9 cellular contexts compared by ENCODE assay signal in the genomic region with DNA sequence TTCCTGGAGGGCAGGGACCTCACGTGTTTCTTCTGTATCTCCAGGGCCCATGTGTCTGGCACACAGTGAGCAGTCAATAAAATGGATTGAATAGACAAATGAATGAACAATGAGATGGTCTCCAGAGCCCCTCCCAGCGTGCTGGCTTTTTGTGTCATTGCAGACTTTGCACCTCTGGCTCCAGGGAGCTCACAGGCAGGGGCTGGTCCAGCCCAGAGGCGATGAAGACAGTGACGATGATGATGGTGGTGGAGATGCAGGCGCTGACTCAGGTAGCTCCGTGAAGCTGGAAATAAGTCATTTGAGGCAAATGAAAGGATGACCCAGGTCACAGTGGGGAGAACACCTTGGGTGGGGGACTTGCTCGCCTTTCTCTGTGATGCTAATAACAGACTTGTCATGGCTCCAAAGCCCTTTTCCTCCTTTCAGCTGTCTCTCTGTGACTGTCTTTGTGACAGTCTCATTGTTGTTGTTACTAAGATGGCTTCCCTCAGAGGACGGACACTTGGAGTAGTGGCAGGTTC. TPM values are rescaled to one million over a fixed set of nuclear protein-coding genes. Genes with fewer than 3 reads are reported as not detected.
DNase-seq lines count a peak whose midpoint lies in the region; ATAC-seq lines count a peak whose summit lies in the region.
"Had no signal": no experiment of that assay in that cellular context is flagged by ENCODE, and none has a peak within 500 bp of the region (broad histone marks: within the 10 kb centered on the region; RNA-seq: fewer than 3 reads in every experiment).

No MANE protein-coding gene starts in this region.

- H3K36me3 ChIP-seq in subcutaneous abdominal adipose tissue (ENCODE audit: control insufficient read depth in 5 of 5, insufficient read depth in 5 of 5, low read length in 5 of 5), result no peaks in the 10 kb centered on the region

- DNase-seq in activated CD4-positive, alpha-beta T cell treated with anti-CD3 and anti-CD28 coated beads for 36 hours, result no peak
- no peak for DNase-seq in activated CD4-positive, alpha-beta T cell treated with anti-CD3 and anti-CD28 coated beads for 4 hours
- DNase-seq in T-helper 17 cell, result no peak
- no peak for DNase-seq in activated CD4-positive, alpha-beta T cell treated with anti-CD3 and anti-CD28 coated beads, Interleukin-2, amount 50 U/mL, for 4 hours
- no peak for DNase-seq in NCI-H774 (lab: John Stamatoyannopoulos, UW)

- peak; percentile 5 for ATAC-seq in activated CD4-positive, alpha-beta T cell treated with anti-CD3 and anti-CD28 coated beads for 36 hours
- ATAC-seq in T-helper 17 cell (no peak), HG03280 (IDR thresholded peaks at IDR 0.05; ENCODE audit: unreplicated experiment) (no peak)

- peaks cover 0 to 23% (median 10%) of the 10 kb centered on the region in 5 donors for H3K4me1 ChIP-seq in subcutaneous abdominal adipose tissue (ENCODE audit: control insufficient read depth in 5 of 5, insufficient read depth in 5 of 5, low read length in 5 of 5)

- H3K4me3 Mint-ChIP-seq in activated CD4-positive, alpha-beta T cell treated with anti-CD3 and anti-CD28 coated beads for 36 hours, result no peak overlapping the region
- H3K4me3 Mint-ChIP-seq in T-helper 17 cell, result peak overlapping the region; percentile 56

- H3K27ac Mint-ChIP-seq in activated CD4-positive, alpha-beta T cell treated with anti-CD3 and anti-CD28 coated beads for 36 hours, result peak overlapping the region; percentile 2
- H3K27ac Mint-ChIP-seq in T-helper 17 cell, result peak overlapping the region; percentile 61
- H3K27ac Mint-ChIP-seq: memory B cell had no signal

- CTCF ChIA-PET in activated CD4-positive, alpha-beta T cell treated with anti-CD3 and anti-CD28 coated beads for 36 hours (lab: Charles Lee), result interaction anchor here (0.6 to 2.1 kb wide), 8 partner anchors 8 to 229 kb away, joined by 3 to 18 read pairs (median 4); no protein-coding TSS in a partner anchor

- H3K27me3 ChIP-seq in subcutaneous abdominal adipose tissue (ENCODE audit: control insufficient read depth in 5 of 5, insufficient read depth in 4 of 5, low read length in 5 of 5), result peaks cover 0 to 10% (median 0%) of the 10 kb centered on the region in 5 donors

- POLR2A ChIA-PET in activated CD4-positive, alpha-beta T cell treated with anti-CD3 and anti-CD28 coated beads for 36 hours (lab: Charles Lee), result no interaction called here

- H3K27me3 Mint-ChIP-seq in activated CD4-positive, alpha-beta T cell treated with anti-CD3 and anti-CD28 coated beads for 36 hours, result peaks cover 8% of the 10 kb centered on the region
- peaks cover 30% of the 10 kb centered on the region for H3K27me3 Mint-ChIP-seq in T-helper 17 cell

- no peaks in the 10 kb centered on the region for H3K9me3 Mint-ChIP-seq in activated CD4-positive, alpha-beta T cell treated with anti-CD3 and anti-CD28 coated beads for 36 hours (ENCODE audit: low read depth)
- H3K9me3 Mint-ChIP-seq: memory B cell had no signal

- no peak overlapping the region for H3K9ac ChIP-seq in subcutaneous abdominal adipose tissue (ENCODE audit: low read length in 5 of 5)

- no peaks in the 10 kb centered on the region for H3K9me3 ChIP-seq in T-helper 17 cell (ENCODE audit: control insufficient read depth, low read length, poor library complexity, severe bottlenecking)
- no peaks in the 10 kb centered on the region for H3K9me3 ChIP-seq in iPS-18c (ENCODE audit: control insufficient read depth, insufficient read depth, low read length)
- no peaks in the 10 kb centered on the region for H3K9me3 ChIP-seq in subcutaneous abdominal adipose tissue (ENCODE audit: control insufficient read depth in 5 of 5, low read length in 5 of 5)

- intact Hi-C loops in activated CD4-positive, alpha-beta T cell treated with anti-CD3 and anti-CD28 coated beads for 36 hours (cut with DNase I, micrococcal nuclease), result loop anchor here (1.0 kb wide), 3 partner anchors 146 to 192 kb away; no protein-coding TSS in a partner anchor

- H3K4me3 ChIP-seq in iPS-18c (ENCODE audit: insufficient read depth, low read depth, low read length) (peak overlapping the region; percentile 37; the same call in 1 of the 2 replicates), subcutaneous abdominal adipose tissue (ENCODE audit: low read depth in 1 of 5, low read length in 5 of 5) (peak overlapping the region in 3 of 5 donors; percentile 8 to 66 (median 61))

- peaks cover 9% of the 10 kb centered on the region for H3K4me1 Mint-ChIP-seq in activated CD4-positive, alpha-beta T cell treated with anti-CD3 and anti-CD28 coated beads for 36 hours
- H3K4me1 Mint-ChIP-seq in T-helper 17 cell, result peaks cover 12% of the 10 kb centered on the region

- no peaks in the 10 kb centered on the region for H3K36me3 Mint-ChIP-seq in activated CD4-positive, alpha-beta T cell treated with anti-CD3 and anti-CD28 coated beads for 36 hours (ENCODE audit: low read depth)
- H3K36me3 Mint-ChIP-seq in T-helper 17 cell (ENCODE audit: low read depth), result no peaks in the 10 kb centered on the region
- H3K36me3 Mint-ChIP-seq: memory B cell had no signal

- no peak overlapping the region for H3K27ac ChIP-seq in subcutaneous abdominal adipose tissue (ENCODE audit: low read depth, low read length)

RNA-seq across cellular contexts. Expression of gene FABP6, which starts 30.4 kb away (rescaled TPM):
- total RNA-seq in activated CD4-positive, alpha-beta T cell treated with anti-CD3 and anti-CD28 coated beads for 36 hours, result not detected
- total RNA-seq in T-helper 17 cell, result not detected
